ENCODE assay signal across 25 cellular contexts in genomic region chr1:34262454-34262853, GRCh38.
DNase-seq lines count a peak whose midpoint lies in the region; ATAC-seq, FAIRE-seq and TF ChIP-seq lines count a peak whose summit lies in the region.
"Had no signal": no experiment of that assay in that cellular context is flagged by ENCODE, and none has a peak within 500 bp of the region (broad histone marks: within the 10 kb centered on the region; RNA-seq: fewer than 3 reads in every experiment).

No MANE protein-coding gene starts in this region.

- no peak overlapping the region for H2BK20ac ChIP-seq in H1 (ENCODE audit: low read length)

- in situ Hi-C loops in gastrocnemius medialis (cut with MboI; ENCODE audit: low sequenced_read_pairs in 4 of 4), result no loop called here

- peaks cover 41% of the 10 kb centered on the region for H3K9me3 Mint-ChIP-seq in osteocyte (ENCODE audit: unreplicated experiment)
- H3K9me3 Mint-ChIP-seq in naive thymus-derived CD8-positive, alpha-beta T cell, result peaks cover 0 to 4% (median 0%) of the 10 kb centered on the region in 9 donors
- H3K9me3 Mint-ChIP-seq: CD4-positive, CD25-positive, alpha-beta regulatory T cell had no signal

- no peak overlapping the region for H3K14ac ChIP-seq in H1 (ENCODE audit: insufficient read length)

- H4K5ac ChIP-seq in H1 (ENCODE audit: insufficient read length, low read depth, low read length), result no peak overlapping the region

- no peak overlapping the region for H2BK120ac ChIP-seq in H1 (replicated peaks; ENCODE audit: low read depth, low read length)

- H3K79me2 ChIP-seq in H1 (ENCODE audit: control insufficient read depth in 1 of 2, insufficient read depth in 2 of 2, low read length in 2 of 2), result no peaks in the 10 kb centered on the region

- no peak overlapping the region for H3K56ac ChIP-seq in H1 (replicated peaks; ENCODE audit: insufficient read length, low read depth, low read length)

- POLR2A ChIA-PET in H1 (lab: Charles Lee; ENCODE audit: partially characterized antibody), result no interaction called here
- POLR2A ChIA-PET in naive thymus-derived CD8-positive, alpha-beta T cell (lab: Charles Lee), result no interaction called here

- ATAC-seq in gastrocnemius medialis, result no peak
- no peak for ATAC-seq in naive thymus-derived CD8-positive, alpha-beta T cell

- CTCF ChIA-PET in H1 (lab: Charles Lee; ENCODE audit: partially characterized antibody), result interaction anchor here (1.1 to 1.6 kb wide), 2 partner anchors 99 to 125 kb away, joined by 3 to 5 read pairs; no protein-coding TSS in a partner anchor

- H3K4me2 ChIP-seq in H1 (ENCODE audit: insufficient read depth in 1 of 2, low read depth in 2 of 2, low read length in 2 of 2), result no peak overlapping the region
- H3K4me2 ChIP-seq: BLaER1 had no signal

- no peaks in the 10 kb centered on the region for H3K36me3 Mint-ChIP-seq in osteocyte (ENCODE audit: unreplicated experiment)
- no peaks in the 10 kb centered on the region for H3K36me3 Mint-ChIP-seq in naive thymus-derived CD8-positive, alpha-beta T cell
- H3K36me3 Mint-ChIP-seq: CD14-positive monocyte; CD4-positive, alpha-beta memory T cell; CD4-positive, CD25-positive, alpha-beta regulatory T cell; CD8-positive, alpha-beta memory T cell had no signal

- no peaks in the 10 kb centered on the region for H4K20me1 ChIP-seq in H1 (replicated peaks in 1 of 2; ENCODE audit: control insufficient read depth in 1 of 2, insufficient read depth in 2 of 2, low read length in 2 of 2)
- H4K20me1 ChIP-seq: BLaER1 had no signal

- DNase-seq in bronchial epithelial cell (ENCODE audit: low read depth) (no peak), H1 (ENCODE audit: low read depth in 1 of 2, low spot score in 2 of 2) (no peak), islet precursor cell (peak; percentile 4), osteocyte (ENCODE audit: extremely low spot score, unreplicated experiment) (peak; percentile 25), HUDEP-2 (lab: John Stamatoyannopoulos, UW; ENCODE audit: unreplicated experiment in 76 of 76) (no peak), gastrocnemius medialis (no peak)
- no peak for DNase-seq in naive thymus-derived CD8-positive, alpha-beta T cell
- DNase-seq: 8988T; ACHN; BE2C; C1 segment of cervical spinal cord; Calu3; CD4-positive, alpha-beta memory T cell; CD4-positive, CD25-positive, alpha-beta regulatory T cell; CD8-positive, alpha-beta memory T cell; COR-L47; DMS79 treated with DMSO at 0.1 percent for 48 hours; GF-D8 had no signal

- H2BK12ac ChIP-seq in H1 (ENCODE audit: low read depth, low read length), result 0 out of 2 replicates have a peak overlapping the region, but pooled peaks have one; percentile 12

- H3K27ac ChIP-seq in H1 (ENCODE audit: low read depth, low read length) (no peak overlapping the region), gastrocnemius medialis (no peak overlapping the region)
- H3K27ac ChIP-seq: BLaER1 had no signal

- FAIRE-seq in bronchial epithelial cell (lab: Jason Lieb, UNC) (peak; percentile 13), H1 (lab: Jason Lieb, UNC) (no peak)
- FAIRE-seq: A204.1, D721Med, G401.6, GM12891, GM19239 had no signal

- H3K4me3 ChIP-seq in bronchial epithelial cell (ENCODE audit: low read depth, low read length) (no peak overlapping the region), H1 (ENCODE audit: extremely low read depth in 1 of 4, insufficient read depth in 2 of 4, low read depth in 3 of 4, low read length in 4 of 4) (no peak overlapping the region), gastrocnemius medialis (no peak overlapping the region)
- H3K4me3 ChIP-seq: BLaER1 had no signal

- H3K9me3 ChIP-seq in H1 (ENCODE audit: insufficient read depth in 2 of 2, low read depth in 1 of 2, low read length in 1 of 2) (no peaks in the 10 kb centered on the region), gastrocnemius medialis (no peaks in the 10 kb centered on the region)
- H3K9me3 ChIP-seq: BE2C, BLaER1 had no signal

- no peak overlapping the region for H2BK5ac ChIP-seq in H1 (ENCODE audit: low read depth, low read length)

- no peaks in the 10 kb centered on the region for H3K4me1 Mint-ChIP-seq in osteocyte (ENCODE audit: unreplicated experiment)
- H3K4me1 Mint-ChIP-seq in naive thymus-derived CD8-positive, alpha-beta T cell, result no peaks in the 10 kb centered on the region
- H3K4me1 Mint-ChIP-seq: CD14-positive monocyte; CD4-positive, alpha-beta memory T cell; CD4-positive, CD25-positive, alpha-beta regulatory T cell; CD8-positive, alpha-beta memory T cell had no signal

- H3K23ac ChIP-seq in H1 (ENCODE audit: insufficient read length), result no peak overlapping the region

- TF ChIP-seq RAD21 in H1 (IDR thresholded peaks at IDR 0.05 in 1 of 2, conservative IDR thresholded peaks at IDR 0.05 in 1 of 2; ENCODE audit: low read depth in 2 of 2, low read length in 2 of 2), result no peak

- no peak overlapping the region for H3K9ac ChIP-seq in H1 (replicated peaks in 1 of 4; ENCODE audit: extremely low read depth in 1 of 4, low read depth in 3 of 4, low read length in 3 of 4)
- H3K9ac ChIP-seq: BLaER1 had no signal

- H3K27ac Mint-ChIP-seq in osteocyte (ENCODE audit: unreplicated experiment), result no peak overlapping the region
- no peak overlapping the region for H3K27ac Mint-ChIP-seq in naive thymus-derived CD8-positive, alpha-beta T cell
- H3K27ac Mint-ChIP-seq: CD14-positive monocyte; CD4-positive, alpha-beta memory T cell; CD4-positive, CD25-positive, alpha-beta regulatory T cell; CD8-positive, alpha-beta memory T cell had no signal

- no peaks in the 10 kb centered on the region for H3K79me1 ChIP-seq in H1 (ENCODE audit: low read depth, low read length)

- TF ChIP-seq CTCF in bronchial epithelial cell (IDR thresholded peaks at IDR 0.05; ENCODE audit: insufficient read depth, low read length, severe bottlenecking), result no peak
- TF ChIP-seq CTCF in H1 (IDR thresholded peaks at IDR 0.05; ENCODE audit: control extremely low read depth in 1 of 3, insufficient read depth in 1 of 3, low read depth in 1 of 3, low read length in 3 of 3), result no peak
- TF ChIP-seq CTCF in osteocyte (IDR thresholded peaks at IDR 0.05), result no peak
- no peak for TF ChIP-seq CTCF in gastrocnemius medialis (IDR thresholded peaks at IDR 0.05 in 4 of 5, conservative IDR thresholded peaks at IDR 0.05 in 1 of 5)

- H3K27me3 ChIP-seq in bronchial epithelial cell (ENCODE audit: control insufficient read depth, insufficient read depth, low read length) (no peaks in the 10 kb centered on the region), H1 (replicated peaks in 1 of 4; ENCODE audit: control insufficient read depth in 3 of 4, extremely low read depth in 1 of 4, insufficient read depth in 3 of 4, low read length in 3 of 4) (peaks cover 0 to 5% (median 2%) of the 10 kb centered on the region in 4 experiments; a peak in 2 of 7 replicates), gastrocnemius medialis (peaks cover 0 to 10% (median 0%) of the 10 kb centered on the region in 3 donors)
- H3K27me3 ChIP-seq: BE2C, BLaER1 had no signal

- H3K36me3 ChIP-seq in bronchial epithelial cell (ENCODE audit: control insufficient read depth, insufficient read depth, low read length) (no peaks in the 10 kb centered on the region), H1 (ENCODE audit: control insufficient read depth in 2 of 4, insufficient read depth in 4 of 4, low read length in 3 of 4) (no peaks in the 10 kb centered on the region), gastrocnemius medialis (no peaks in the 10 kb centered on the region)
- H3K36me3 ChIP-seq: BE2C, BLaER1 had no signal

- no peak overlapping the region for H4K8ac ChIP-seq in H1 (ENCODE audit: extremely low read depth, insufficient read depth, low read length)

- no peak overlapping the region for H2BK15ac ChIP-seq in H1 (ENCODE audit: low read length)

- 92% methylated on average over 5 of the region's 5 CpGs; no CpG with 5 or more reads in 1 of the 2 experiments for WGBS in H1 (ENCODE audit: extremely low coverage in 1 of 2, insufficient coverage in 1 of 2, insufficient read length in 1 of 2, insufficient replicate concordance in 2 of 2, low coverage in 1 of 2, low lambda C conversion rate in 2 of 2, missing lambda C conversion rate in 1 of 2), 2 experiments

- H4K91ac ChIP-seq in H1 (replicated peaks; ENCODE audit: insufficient read length, low read length), result no peak overlapping the region

- TF ChIP-seq POLR2A in H1 (IDR thresholded peaks at IDR 0.05; ENCODE audit: control extremely low read depth in 1 of 2, low read depth in 2 of 2, low read length in 2 of 2), result no peak
- no peak for TF ChIP-seq POLR2A in gastrocnemius medialis (IDR thresholded peaks at IDR 0.05)

- TF ChIP-seq EP300 in H1 (IDR thresholded peaks at IDR 0.05; ENCODE audit: borderline replicate concordance in 1 of 2, low read depth in 2 of 2, low read length in 2 of 2), result no peak

- H2AK5ac ChIP-seq in H1 (ENCODE audit: low read depth, low read length), result no peak overlapping the region

- no peak overlapping the region for H3K18ac ChIP-seq in H1 (ENCODE audit: extremely low read depth, low read length)

- H3K4me1 ChIP-seq in H1 (replicated peaks in 1 of 4; ENCODE audit: control insufficient read depth in 3 of 4, insufficient read depth in 4 of 4, low read length in 3 of 4), result peaks cover 0 to 5% (median 3%) of the 10 kb centered on the region in 4 experiments; a peak in 5 of 7 replicates
- H3K4me1 ChIP-seq in gastrocnemius medialis, result no peaks in the 10 kb centered on the region
- H3K4me1 ChIP-seq: BE2C, BLaER1 had no signal

- no peaks in the 10 kb centered on the region for H3K23me2 ChIP-seq in H1 (ENCODE audit: low read depth, low read length)

- H3K4ac ChIP-seq in H1 (replicated peaks; ENCODE audit: insufficient read length, low read depth, low read length), result no peak overlapping the region

- H2AFZ ChIP-seq in H1 (ENCODE audit: low read length), result no peak overlapping the region

- no peak overlapping the region for H3K4me3 Mint-ChIP-seq in osteocyte (ENCODE audit: unreplicated experiment)
- H3K4me3 Mint-ChIP-seq in naive thymus-derived CD8-positive, alpha-beta T cell, result no peak overlapping the region
- H3K4me3 Mint-ChIP-seq: CD14-positive monocyte; CD4-positive, alpha-beta memory T cell; CD4-positive, CD25-positive, alpha-beta regulatory T cell; CD8-positive, alpha-beta memory T cell had no signal

- H3K27me3 Mint-ChIP-seq in osteocyte (ENCODE audit: unreplicated experiment), result no peaks in the 10 kb centered on the region
- peaks cover 6 to 29% (median 20%) of the 10 kb centered on the region in 5 donors for H3K27me3 Mint-ChIP-seq in naive thymus-derived CD8-positive, alpha-beta T cell

- intact Hi-C loops in gastrocnemius medialis (cut with DNase I; ENCODE audit: low total_unique reads), result no loop called here

TF ChIP-seq in H1, 55 proteins besides CTCF, POLR2A, EP300 and RAD21 (continues in another document):
- TF ChIP-seq TAF7 (optimal IDR thresholded peaks at IDR 0.05; ENCODE audit: borderline replicate concordance, low read depth, low read length) (no peak), USF2 (IDR thresholded peaks at IDR 0.05; ENCODE audit: low read length) (no peak), NRF1 (IDR thresholded peaks at IDR 0.05; ENCODE audit: low read depth, low read length) (no peak), TCF12 (IDR thresholded peaks at IDR 0.05; ENCODE audit: low read depth, low read length) (no peak)

Comparison
In these comparisons a context has a peak if more than half of its experiments do, and no peak if none do; other contexts are left out.
1. DNase-seq: peak in islet precursor cell (single experiment) and osteocyte (single experiment); none in bronchial epithelial cell (single experiment), H1 (0 of 2), HUDEP-2 (0 of 76), gastrocnemius medialis (0 of 2) and naive thymus-derived CD8-positive, alpha-beta T cell (0 of 10).